16 cellular contexts compared by ENCODE assay signal in genomic region chr22:36874731-36875130, GRCh38. TPM values are rescaled to one million over a fixed set of nuclear protein-coding genes. Genes with fewer than 3 reads are reported as not detected.
A peak's percentile ranks its signal among the peaks of the same experiment; 100 is the strongest.
DNase-seq lines count a peak whose midpoint lies in the region; ATAC-seq lines count a peak whose summit lies in the region.
"Had no signal": no experiment of that assay in that cellular context is flagged by ENCODE, and none has a peak within 500 bp of the region (broad histone marks: within the 10 kb centered on the region; RNA-seq: fewer than 3 reads in every experiment).

No MANE protein-coding gene starts in this region.

- peaks cover 75% of the 10 kb centered on the region for H3K36me3 Mint-ChIP-seq in T-helper 1 cell treated with Interleukin-12 subunit alpha and Interleukin-12 subunit beta and Interleukin-4 antibody, amounts not matched to agents 30 μg/mL and 1 μg/mL, for 36 hours (ENCODE audit: low read depth)
- H3K36me3 Mint-ChIP-seq in T-helper 17 cell (ENCODE audit: low read depth), result peaks cover 15% of the 10 kb centered on the region
- H3K36me3 Mint-ChIP-seq: brain had no signal

- H3K4me1 ChIP-seq in esophagus (ENCODE audit: control insufficient read depth in 2 of 2, insufficient read depth in 2 of 2, low read length in 1 of 2), result peaks cover 4 to 25% of the 10 kb centered on the region in 2 donors

- no peak for DNase-seq in T-helper 1 cell
- no peak for DNase-seq in T-helper 17 cell
- DNase-seq in superior temporal gyrus (ENCODE audit: extremely low spot score), result no peak
- no peak for DNase-seq in retina
- no peak for DNase-seq in NCI-H69 (lab: John Stamatoyannopoulos, UW)
- DNase-seq: activated CD4-positive, alpha-beta T cell treated with anti-CD3 and anti-CD28 coated beads, Interleukin-2, amount 50 U/mL, for 1 hour; DMS79; NCI-H1436; SHP77 had no signal

- H3K27ac ChIP-seq in esophagus (ENCODE audit: low read depth in 2 of 2, low read length in 1 of 2) (peak overlapping the region; percentile 75 to 79), skin epidermis (peak overlapping the region in 18 of 21 experiments; percentile 23 to 86 (median 60))
- H3K27ac ChIP-seq: 22Rv1 had no signal

- no peaks in the 10 kb centered on the region for H3K27me3 Mint-ChIP-seq in T-helper 1 cell treated with Interleukin-12 subunit alpha and Interleukin-12 subunit beta and Interleukin-4 antibody, amounts not matched to agents 30 μg/mL and 1 μg/mL, for 36 hours (ENCODE audit: low read depth)
- no peaks in the 10 kb centered on the region for H3K27me3 Mint-ChIP-seq in T-helper 17 cell

- H3K36me3 ChIP-seq in esophagus (ENCODE audit: control insufficient read depth in 2 of 2, insufficient read depth in 2 of 2, low read length in 1 of 2), result no peaks in the 10 kb centered on the region

- peaks cover 33% of the 10 kb centered on the region for H3K4me1 Mint-ChIP-seq in T-helper 1 cell treated with Interleukin-12 subunit alpha and Interleukin-12 subunit beta and Interleukin-4 antibody, amounts not matched to agents 30 μg/mL and 1 μg/mL, for 36 hours (ENCODE audit: low read depth)
- peaks cover 15% of the 10 kb centered on the region for H3K4me1 Mint-ChIP-seq in T-helper 17 cell
- H3K4me1 Mint-ChIP-seq: brain had no signal

- H3K9me3 ChIP-seq in T-helper 17 cell (ENCODE audit: control insufficient read depth, low read length, poor library complexity, severe bottlenecking) (no peaks in the 10 kb centered on the region), esophagus (ENCODE audit: control insufficient read depth in 2 of 2, insufficient read depth in 1 of 2, low read depth in 1 of 2, low read length in 1 of 2) (no peaks in the 10 kb centered on the region)

- H3K27ac Mint-ChIP-seq in T-helper 1 cell treated with Interleukin-12 subunit alpha and Interleukin-12 subunit beta and Interleukin-4 antibody, amounts not matched to agents 30 μg/mL and 1 μg/mL, for 36 hours, result peak overlapping the region; percentile 95
- peak overlapping the region; percentile 90 for H3K27ac Mint-ChIP-seq in T-helper 17 cell
- H3K27ac Mint-ChIP-seq: brain, progenitor cell of endocrine pancreas had no signal

- ATAC-seq in T-helper 17 cell, result no peak

- 78 to 82% methylated on average over 9 of the region's 9 CpGs for WGBS in esophagus, 2 donors

- H3K4me3 Mint-ChIP-seq in T-helper 1 cell treated with Interleukin-12 subunit alpha and Interleukin-12 subunit beta and Interleukin-4 antibody, amounts not matched to agents 30 μg/mL and 1 μg/mL, for 36 hours, result no peak overlapping the region
- no peak overlapping the region for H3K4me3 Mint-ChIP-seq in T-helper 17 cell
- H3K4me3 Mint-ChIP-seq: brain had no signal

- H3K4me3 ChIP-seq in esophagus (ENCODE audit: low read depth in 1 of 2, low read length in 2 of 2) (no peak overlapping the region), skin epidermis (no peak overlapping the region)

- H3K9me3 Mint-ChIP-seq in T-helper 1 cell treated with Interleukin-12 subunit alpha and Interleukin-12 subunit beta and Interleukin-4 antibody, amounts not matched to agents 30 μg/mL and 1 μg/mL, for 36 hours, result peaks cover 9% of the 10 kb centered on the region

- H3K27me3 ChIP-seq in esophagus (ENCODE audit: control insufficient read depth in 1 of 2, insufficient read depth in 2 of 2, low read length in 2 of 2), result no peaks in the 10 kb centered on the region

RNA-seq across cellular contexts. Expression of gene NCF4, which starts 13.9 kb away (rescaled TPM):
- total RNA-seq in T-helper 17 cell, result 10 to 100 TPM; 31.7 to 37.1 TPM
- 1 to 10 TPM; 4.2 to 7.0 TPM for polyA plus RNA-seq in esophagus
- total RNA-seq: progenitor cell of endocrine pancreas had no signal

RNA-seq across cellular contexts. Expression of gene CSF2RB, which starts 38.7 kb away (rescaled TPM):
- total RNA-seq in T-helper 17 cell, result 1 to 10 TPM; 5.1 to 8.0 TPM
- 1 to 10 TPM in 1 of 2 donors, under 1 TPM in 1; 0.75 to 1.5 TPM for polyA plus RNA-seq in esophagus
- total RNA-seq: progenitor cell of endocrine pancreas had no signal

RNA-seq across cellular contexts. Expression of gene PVALB, which starts 57.9 kb away (rescaled TPM):
- total RNA-seq in T-helper 17 cell, result 1 to 10 TPM in 1 of 2 donors, not detected in 1; 7.4 TPM
- not detected for polyA plus RNA-seq in esophagus
- total RNA-seq: progenitor cell of endocrine pancreas, temporal lobe had no signal
